In the genomic region with DNA sequence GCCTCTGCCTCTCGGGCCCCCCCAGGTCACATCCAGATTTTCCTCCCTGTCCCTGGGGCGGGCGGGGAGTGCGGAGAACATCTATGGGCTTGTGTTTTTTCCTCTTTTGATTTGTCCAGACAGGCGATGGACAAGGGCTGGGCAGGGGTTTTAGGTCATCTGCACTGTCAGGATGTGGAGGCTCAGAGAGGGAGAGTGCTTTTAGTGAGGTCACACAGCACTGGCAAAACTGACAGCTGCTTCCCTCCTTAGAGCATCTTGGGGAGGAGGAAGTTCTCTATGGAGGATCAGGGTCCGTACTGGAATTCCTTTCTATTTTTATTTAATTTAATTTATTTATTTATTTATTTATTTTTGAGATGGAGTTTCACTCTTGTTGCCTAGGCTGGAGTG, we compare ENCODE assay signal across 13 cellular contexts. TPM values are rescaled to one million over a fixed set of nuclear protein-coding genes. Genes with fewer than 3 reads are reported as not detected.
A peak's percentile ranks its signal among the peaks of the same experiment; 100 is the strongest.
DNase-seq lines count a peak whose midpoint lies in the region; ATAC-seq and TF ChIP-seq lines count a peak whose summit lies in the region.
"Had no signal": no experiment of that assay in that cellular context is flagged by ENCODE, and none has a peak within 500 bp of the region (broad histone marks: within the 10 kb centered on the region; RNA-seq: fewer than 3 reads in every experiment).

No MANE protein-coding gene starts in this region.

- H3K36me3 ChIP-seq in IMR-90 (ENCODE audit: control insufficient read depth, insufficient read depth, low read length) (peaks cover 15% of the 10 kb centered on the region), mucosa of stomach (ENCODE audit: control insufficient read depth, insufficient read depth, low read length) (peaks cover 4% of the 10 kb centered on the region), testis (ENCODE audit: low read depth, missing control alignments) (no peaks in the 10 kb centered on the region)

- H3K4ac ChIP-seq in IMR-90 (ENCODE audit: low read depth, low read length), result peak overlapping the region; percentile 98

- peak overlapping the region; percentile 100 for H2AK9ac ChIP-seq in IMR-90 (replicated peaks; ENCODE audit: low read depth, low read length, poor library complexity)

- intact Hi-C loops in IMR-90 (cut with micrococcal nuclease), result loop anchor here (2.0 kb wide), 2 partner anchors 36 to 46 kb away; no protein-coding TSS in a partner anchor
- intact Hi-C loops in testis (cut with DNase I; ENCODE audit: low total_unique reads), result no loop called here

- H3K9me1 ChIP-seq in IMR-90 (ENCODE audit: insufficient read depth, low read length), result peaks cover 8% of the 10 kb centered on the region

- H2AFZ ChIP-seq in IMR-90 (replicated peaks; ENCODE audit: low read length, poor library complexity), result peak overlapping the region; percentile 91

- peak overlapping the region; percentile 85 to 99 for H4K8ac ChIP-seq in IMR-90 (ENCODE audit: low read depth in 2 of 2, low read length in 2 of 2)

- H3K4me2 ChIP-seq in IMR-90 (ENCODE audit: low read depth, low read length), result peak overlapping the region; percentile 61

- in situ Hi-C loops in IMR-90 (cut with MboI; ENCODE audit: low sequenced_read_pairs), result no loop called here

- no CpG with 5 or more reads among the region's 6 CpGs for WGBS in IMR-90 (ENCODE audit: extremely low coverage in 2 of 2, insufficient read length in 1 of 2), 2 experiments
- 32 to 36% methylated on average over 6 of the region's 6 CpGs for WGBS in testis, 2 donors

- H3K27me3 ChIP-seq in IMR-90 (ENCODE audit: control insufficient read depth, insufficient read depth, low read length) (no peaks in the 10 kb centered on the region), mucosa of stomach (ENCODE audit: control insufficient read depth, insufficient read depth, low read length) (no peaks in the 10 kb centered on the region), testis (no peaks in the 10 kb centered on the region)

- H4K91ac ChIP-seq in IMR-90 (ENCODE audit: insufficient read depth, low read depth, low read length), result peak overlapping the region; percentile 98

- peaks cover 19% of the 10 kb centered on the region for H4K20me1 ChIP-seq in IMR-90 (ENCODE audit: insufficient read depth, low read length)

- POLR2A ChIA-PET in IMR-90 (lab: Charles Lee; ENCODE audit: unreplicated experiment), result no interaction called here

- no peak overlapping the region for H3K4me3 ChIP-seq in IMR-90 (ENCODE audit: insufficient read depth, low read depth, low read length)
- no peak overlapping the region for H3K4me3 ChIP-seq in mucosa of stomach (ENCODE audit: low read length)
- peak overlapping the region in 1 of 2 donors; percentile 60 for H3K4me3 ChIP-seq in testis

- H3K14ac ChIP-seq in IMR-90 (replicated peaks; ENCODE audit: low read depth, low read length), result peak overlapping the region; percentile 71

- no TSS peak for BruUV-seq in IMR-90 (replicated peaks; lab: Mats Ljungman, UMichigan)

- no peak for TF ChIP-seq RAD21 in IMR-90 (IDR thresholded peaks at IDR 0.05; ENCODE audit: low read length)

- peak overlapping the region; percentile 60 for H4K5ac ChIP-seq in IMR-90 (ENCODE audit: low read depth, low read length)

- peak overlapping the region; percentile 40; the same call in 1 of the 2 replicates for H2BK20ac ChIP-seq in IMR-90 (ENCODE audit: low read depth, low read length)

- H2BK5ac ChIP-seq in IMR-90 (ENCODE audit: low read depth, low read length, poor library complexity, severe bottlenecking), result peak overlapping the region; percentile 97

- DNase-seq in IMR-90 (no peak), testis (no peak), LoVo (ENCODE audit: low spot score) (no peak), SKM-1 (lab: John Stamatoyannopoulos, UW; ENCODE audit: unreplicated experiment) (no peak)
- DNase-seq: activated naive CD4-positive, alpha-beta T cell; mesendoderm; MM.1S; retina; T-helper 9 cell had no signal

- H3K27ac ChIP-seq in IMR-90 (ENCODE audit: insufficient read depth, low read length) (peak overlapping the region; percentile 96), cingulate gyrus (ENCODE audit: low read depth, low read length) (peak overlapping the region; percentile 99), testis (peak overlapping the region; percentile 97 to 99)

- no peak for ATAC-seq in IMR-90 (ENCODE audit: low read depth)
- ATAC-seq in GM21423 (IDR thresholded peaks at IDR 0.05; ENCODE audit: unreplicated experiment), result no peak
- ATAC-seq in GM19463 (IDR thresholded peaks at IDR 0.05; ENCODE audit: unreplicated experiment), result no peak

- H3K9me3 ChIP-seq in IMR-90 (ENCODE audit: control insufficient read depth, insufficient read depth, low read length) (no peaks in the 10 kb centered on the region), mucosa of stomach (ENCODE audit: control insufficient read depth, low read length) (no peaks in the 10 kb centered on the region), testis (no peaks in the 10 kb centered on the region)

- CTCF ChIA-PET in IMR-90 (lab: Yijun Ruan, JAX), result no interaction called here

- peak overlapping the region; percentile 97; the same call in 1 of the 3 replicates for H2BK15ac ChIP-seq in IMR-90 (ENCODE audit: low read depth, low read length)

- H3K56ac ChIP-seq in IMR-90 (ENCODE audit: extremely low read depth, insufficient read depth, low read length), result peak overlapping the region; percentile 71; the same call in 1 of the 2 replicates

- peak overlapping the region; percentile 96 for H2BK120ac ChIP-seq in IMR-90 (ENCODE audit: low read depth, low read length)

- peak overlapping the region; percentile 75 for H3K9ac ChIP-seq in IMR-90 (ENCODE audit: low read depth, low read length)
- H3K9ac ChIP-seq in mucosa of stomach (ENCODE audit: low read length), result peak overlapping the region; percentile 96

- TF ChIP-seq POLR2A in IMR-90 (IDR thresholded peaks at IDR 0.05; ENCODE audit: low read depth, low read length), result no peak
- no peak for TF ChIP-seq POLR2A in testis (IDR thresholded peaks at IDR 0.05)

- dilution Hi-C loops in IMR-90 (cut with HindIII; ENCODE audit: low sequenced_read_pairs, unreplicated experiment), result no loop called here

- H3K4me1 ChIP-seq in IMR-90 (ENCODE audit: control insufficient read depth, insufficient read depth, low read length) (peaks cover 19% of the 10 kb centered on the region), mucosa of stomach (ENCODE audit: control insufficient read depth, insufficient read depth, low read length) (peaks cover 39% of the 10 kb centered on the region), testis (peaks cover 49% of the 10 kb centered on the region)

- H3K79me1 ChIP-seq in IMR-90 (ENCODE audit: low read depth in 1 of 2, low read length in 2 of 2), result peaks cover 16 to 67% of the 10 kb centered on the region in 2 experiments

- peak overlapping the region; percentile 44 for H3K18ac ChIP-seq in IMR-90 (ENCODE audit: low read depth, low read length)

- H2AK5ac ChIP-seq in IMR-90 (ENCODE audit: low read depth, low read length), result peak overlapping the region; percentile 100

- no peak for TF ChIP-seq CTCF in IMR-90 (conservative IDR thresholded peaks at IDR 0.05; ENCODE audit: low read depth, low read length)
- TF ChIP-seq CTCF in testis (IDR thresholded peaks at IDR 0.05), result no peak

- H3K23ac ChIP-seq in IMR-90 (ENCODE audit: low read depth, low read length), result peak overlapping the region; percentile 55; the same call in 1 of the 2 replicates

TF ChIP-seq in IMR-90, 13 proteins besides CTCF, POLR2A, EP300 and RAD21:
- no peak for TF ChIP-seq NFE2L2 (IDR thresholded peaks at IDR 0.05; ENCODE audit: low read depth, low read length)
- peak; percentile 7 for TF ChIP-seq RCOR1 (IDR thresholded peaks at IDR 0.05; ENCODE audit: insufficient replicate concordance, low read length)

RNA-seq across cellular contexts. Expression of gene NFIC, which starts 38.9 kb away (rescaled TPM):
- 21.9 and 26.9 TPM in 2 replicates for total RNA-seq in IMR-90 (2012; rRNA removed)
- 29.2 and 32.1 TPM in 2 replicates for polyA plus RNA-seq in IMR-90 (2012; rRNA removed)
- 19.6 and 28.1 TPM in 2 replicates for polyA plus RNA-seq in IMR-90 (2012; cell fraction: cytosol; rRNA removed)
- polyA plus RNA-seq in IMR-90 (2012; cell fraction: nucleus; rRNA removed; ENCODE audit: low replicate concordance), result 23.6 and 45.1 TPM in 2 replicates
- 100 to 1,000 TPM; 113 to 127 TPM for total RNA-seq in testis
- polyA plus RNA-seq in testis (ENCODE audit: insufficient read depth, low read depth, low replicate concordance), result 56.5 TPM
